In the genomic region with DNA sequence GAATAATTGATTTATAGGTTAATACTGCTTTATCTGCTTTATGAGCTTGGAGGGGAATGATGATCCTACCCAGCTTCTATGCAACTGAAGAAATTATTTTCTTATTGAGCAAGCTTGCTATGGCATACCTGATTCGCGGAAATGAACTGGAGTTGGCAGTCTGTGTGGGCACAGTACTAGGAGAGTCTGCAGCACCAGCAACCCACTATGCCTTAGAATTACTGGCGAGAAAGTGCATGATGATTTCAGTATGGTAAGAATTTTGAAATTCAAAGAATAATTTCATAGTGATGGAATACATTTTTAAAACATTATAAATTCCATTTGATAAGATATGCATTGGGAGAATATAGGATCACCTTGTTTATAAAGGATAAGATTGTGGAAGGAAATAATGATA, we compare ENCODE assay signal across 35 cellular contexts.
"Had no signal": no experiment of that assay in that cellular context is flagged by ENCODE, and none has a peak within 500 bp of the region (broad histone marks: within the 10 kb centered on the region; RNA-seq: fewer than 3 reads in every experiment).

No MANE protein-coding gene starts in this region.

- DNase-seq: Karpas-422, Kasumi-1, KBM-7, KG1, MG63, MM.1S, MV-4-11, NCI-H1048, NCI-H1092, NCI-H1092 treated with DMSO at 0.1 percent for 48 hours, NCI-H1105 treated with DMSO at 0.1 percent for 48 hours, NCI-H1417, NCI-H1417 treated with DMSO at 0.1 percent for 48 hours, NCI-H1436, NCI-H1436 treated with DMSO at 0.1 percent for 48 hours, NCI-H146, NCI-H1694, NCI-H1694 treated with DMSO at 0.1 percent for 48 hours, NCI-H187, NCI-H187 treated with DMSO at 0.1 percent for 48 hours, NCI-H1930, NCI-H2029, NCI-H2029 treated with DMSO at 0.1 percent for 48 hours, NCI-H2081, NCI-H2081 treated with DMSO at 0.1 percent for 48 hours, NCI-H2107, NCI-H2171, NCI-H2171 treated with DMSO at 0.1 percent for 48 hours, NCI-H2227 treated with DMSO at 0.1 percent for 48 hours, NCI-H226, NCI-H345, NCI-H446, NCI-H446 treated with DMSO at 0.1 percent for 48 hours, NCI-H510A had no signal

- H3K27ac ChIP-seq: KMS-11 had no signal
